22 cellular contexts compared by ENCODE assay signal in the genomic region with DNA sequence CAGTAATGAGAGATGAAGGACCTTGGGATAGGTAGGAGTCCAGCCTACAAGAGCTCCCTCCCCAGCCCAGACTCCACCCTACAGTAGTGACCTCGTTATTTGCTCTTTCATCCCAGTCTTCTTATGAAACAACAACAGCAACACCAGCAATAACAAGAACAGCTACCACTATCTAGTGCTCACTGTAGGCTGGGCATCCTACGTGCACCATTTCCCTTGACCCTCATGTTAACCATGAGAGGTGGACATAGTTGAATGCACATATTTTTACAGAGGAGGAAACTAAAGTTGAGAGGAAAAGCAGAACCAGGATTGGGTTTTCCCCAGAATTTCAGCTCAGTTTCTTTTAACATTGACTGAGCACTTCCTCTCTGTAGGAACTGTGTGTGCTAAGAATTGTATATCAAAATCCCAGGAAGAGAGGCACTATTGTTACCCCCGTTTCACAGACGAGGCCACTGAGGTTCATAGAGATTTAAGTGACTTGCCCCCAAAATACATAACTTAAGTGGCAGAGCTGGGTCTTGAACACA.
"Had no signal": no experiment of that assay in that cellular context is flagged by ENCODE, and none has a peak within 500 bp of the region (broad histone marks: within the 10 kb centered on the region; RNA-seq: fewer than 3 reads in every experiment).

No MANE protein-coding gene starts in this region.

- H3K9me3 ChIP-seq: esophagus muscularis mucosa, gastrocnemius medialis, pancreas, testis, upper lobe of right lung, vagina had no signal

- DNase-seq: effector memory CD8-positive, alpha-beta T cell; gastrocnemius medialis; heart right ventricle; hypothalamus; kidney glomerular epithelial cell; mesendoderm; naive B cell; nephron progenitor cell; nucleus accumbens; pancreas; right cardiac atrium; stimulated activated CD4-positive, alpha-beta T cell treated with anti-CD3 and anti-CD28 coated beads, Interleukin-2, amount 100 ng/mL, for 48 hours; stimulated activated naive CD8-positive, alpha-beta T cell treated with anti-CD3 and anti-CD28 coated beads, Interleukin-15, amount 100 ng/mL, for 72 hours; testis; upper lobe of right lung had no signal

- H3K9me3 Mint-ChIP-seq: effector memory CD8-positive, alpha-beta T cell; nephron progenitor cell had no signal

- FAIRE-seq: islet of Langerhans, pancreas had no signal

- ATAC-seq: effector memory CD8-positive, alpha-beta T cell; gastrocnemius medialis; heart right ventricle; pancreas; right cardiac atrium; stimulated activated naive CD8-positive, alpha-beta T cell treated with anti-CD3 and anti-CD28 coated beads, Interleukin-15, amount 100 ng/mL, for 72 hours; upper lobe of right lung had no signal

- H3K27me3 ChIP-seq: esophagus muscularis mucosa, gastrocnemius medialis, heart right ventricle, pancreas, testis, tibial nerve, upper lobe of right lung, vagina had no signal

- H3K4me3 Mint-ChIP-seq: effector memory CD8-positive, alpha-beta T cell; nephron progenitor cell; stimulated activated naive CD8-positive, alpha-beta T cell treated with anti-CD3 and anti-CD28 coated beads, Interleukin-15, amount 100 ng/mL, for 72 hours had no signal

- H3K27ac ChIP-seq: epithelial cell of prostate, esophagus muscularis mucosa, gastrocnemius medialis, heart right ventricle, pancreas, testis, tibial nerve, upper lobe of right lung, vagina had no signal

- H3K27me3 Mint-ChIP-seq: effector memory CD8-positive, alpha-beta T cell; stimulated activated naive CD8-positive, alpha-beta T cell treated with anti-CD3 and anti-CD28 coated beads, Interleukin-15, amount 100 ng/mL, for 72 hours had no signal

- H3K27ac Mint-ChIP-seq: nephron progenitor cell, progenitor cell of endocrine pancreas had no signal

- H3K4me2 ChIP-seq: smooth muscle cell had no signal

- H3K36me3 ChIP-seq: esophagus muscularis mucosa, gastrocnemius medialis, heart right ventricle, pancreas, tibial nerve, upper lobe of right lung, vagina had no signal

- H3K4me1 ChIP-seq: esophagus muscularis mucosa, gastrocnemius medialis, pancreas, testis, tibial nerve, upper lobe of right lung, vagina had no signal

- H3K36me3 Mint-ChIP-seq: naive B cell had no signal

- H3K4me3 ChIP-seq: esophagus muscularis mucosa, gastrocnemius medialis, heart right ventricle, pancreas, smooth muscle cell, testis, tibial nerve, upper lobe of right lung, vagina had no signal
